In the genomic region with DNA sequence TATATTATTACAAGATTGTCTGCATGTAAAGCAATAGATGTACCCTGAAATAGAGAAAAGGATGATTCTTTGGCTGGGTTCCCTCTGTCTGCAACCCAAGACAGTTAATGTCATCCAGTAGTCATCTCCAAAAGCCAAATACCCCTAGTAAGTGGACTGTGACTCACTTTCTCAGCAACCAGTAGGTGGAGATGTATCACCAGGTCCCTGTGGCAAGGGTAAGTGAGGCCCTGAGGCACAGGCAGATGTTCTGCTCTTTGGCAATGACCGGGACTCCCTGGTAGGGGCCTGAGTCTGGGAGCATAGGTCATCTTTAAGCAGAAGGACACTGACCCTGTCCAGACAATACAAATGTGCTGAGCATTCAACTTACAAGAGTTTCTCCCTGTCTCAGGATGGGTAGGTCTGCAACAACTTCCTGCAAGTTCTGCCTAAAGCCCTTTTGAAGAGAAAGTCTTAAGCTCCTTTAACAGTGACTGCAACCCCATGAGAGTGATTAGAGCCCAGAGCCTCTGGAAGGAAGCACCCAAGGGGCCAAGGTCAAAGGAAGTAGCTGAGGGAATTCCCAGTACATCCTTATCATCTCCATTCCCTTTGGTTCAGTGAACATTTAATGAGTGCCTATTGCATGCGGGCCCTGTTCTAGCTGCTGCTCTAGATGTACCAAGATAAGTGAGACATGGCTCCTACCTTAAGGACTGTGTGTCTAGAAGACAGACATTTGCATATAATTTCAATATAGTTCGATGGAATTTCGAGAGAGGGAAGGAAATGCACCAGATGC, we compare ENCODE assay signal across 7 cellular contexts. TPM values are rescaled to one million over a fixed set of nuclear protein-coding genes. Genes with fewer than 3 reads are reported as not detected.
DNase-seq lines count a peak whose midpoint lies in the region; ATAC-seq and TF ChIP-seq lines count a peak whose summit lies in the region.

No MANE protein-coding gene starts in this region.

- no peaks in the 10 kb centered on the region for H3K27me3 ChIP-seq in H7 (ENCODE audit: control insufficient read depth, insufficient read depth, low read length)

- H3K4me3 ChIP-seq in H7 (ENCODE audit: insufficient read depth, low read depth, low read length) (no peak overlapping the region), retinal pigment epithelial cell (ENCODE audit: low read length) (no peak overlapping the region)

- DNase-seq in H7 (peak; percentile 70), NOMO-1 treated with DMSO at 0.1 percent for 48 hours (lab: John Stamatoyannopoulos, UW; ENCODE audit: unreplicated experiment) (peak; percentile 59), retinal pigment epithelial cell (ENCODE audit: low read depth) (no peak), ureter (ENCODE audit: low spot score) (no peak), activated gamma-delta T cell (lab: John Stamatoyannopoulos, UW) (no peak)

- peak; percentile 49 for TF ChIP-seq CTCF in retinal pigment epithelial cell (conservative IDR thresholded peaks at IDR 0.05; ENCODE audit: low read depth, low read length)

- ATAC-seq in esophagus mucosa (peak; percentile 39), GM18867 (IDR thresholded peaks at IDR 0.05; ENCODE audit: unreplicated experiment) (no peak)

- no peaks in the 10 kb centered on the region for H3K36me3 ChIP-seq in H7 (replicated peaks; ENCODE audit: control insufficient read depth, insufficient read depth, low read length)

RNA-seq across cellular contexts. Expression of a gene that starts 31.9 kb away (rescaled TPM):
- 5.5 and 8.4 TPM in 2 replicates for total RNA-seq in H7 (2014; rRNA removed; shearing (Covaris generic))
- total RNA-seq in esophagus mucosa, result 6.3 TPM
- total RNA-seq in ureter, result 117 TPM

Comparison
In these comparisons a context has a peak if more than half of its experiments do, and no peak if none do; other contexts are left out.
1. DNase-seq: peak in H7 (single experiment) and NOMO-1 treated with DMSO at 0.1 percent for 48 hours (single experiment); none in retinal pigment epithelial cell (single experiment), ureter (single experiment) and activated gamma-delta T cell (single experiment).
2. RNA of a gene that starts 31.9 kb away (total RNA-seq): 117 TPM in ureter (single experiment); 5.5 to 8.4 TPM in H7 and 6.3 TPM in esophagus mucosa (single experiment); every median in the first group is over 10 times any median in the second.